In genomic region chr22:44404341-44405020, GRCh38 we compare ENCODE assay signal across 13 cellular contexts.
"Had no signal": no experiment of that assay in that cellular context is flagged by ENCODE, and none has a peak within 500 bp of the region (broad histone marks: within the 10 kb centered on the region; RNA-seq: fewer than 3 reads in every experiment).

No MANE protein-coding gene starts in this region.

- DNase-seq: activated CD4-positive, alpha-beta memory T cell treated with anti-CD3 and anti-CD28 coated beads, Interleukin-2, amount 10 ng/mL, durations not matched to agents 7 days and 5 days; activated gamma-delta T cell; activated T-cell treated with anti-CD3 and anti-CD28 coated beads, Interleukin-2, amount 50 U/mL, for 48 hours; foreskin keratinocyte; immature natural killer cell; thyroid gland; uterus had no signal

- FAIRE-seq: bronchial epithelial cell, colon, endothelial cell of umbilical vein had no signal

- H3K4me3 ChIP-seq: ascending aorta, ovary, thyroid gland, uterus had no signal

- H3K9me3 ChIP-seq: ascending aorta, ovary, thyroid gland, uterus had no signal

- ATAC-seq: foreskin keratinocyte; natural killer cell treated with Interleukin-12 subunit alpha and Interleukin-12 subunit beta and Interleukin-15 and Interleukin-18, amount 100 ng/mL, for 72 hours had no signal

- H3K4me1 ChIP-seq: ascending aorta, foreskin keratinocyte, uterus had no signal

- H3K27ac ChIP-seq: ascending aorta, foreskin keratinocyte, ovary, thyroid gland, uterus had no signal

- H3K36me3 ChIP-seq: ascending aorta, ovary, thyroid gland, uterus had no signal

- H3K27me3 ChIP-seq: ascending aorta, ovary, thyroid gland, uterus had no signal
